In genomic region chr17:43401293-43401692, GRCh38 we compare ENCODE assay signal across 9 cellular contexts. TPM values are rescaled to one million over a fixed set of nuclear protein-coding genes. Genes with fewer than 3 reads are reported as not detected.
DNase-seq lines count a peak whose midpoint lies in the region; ATAC-seq and TF ChIP-seq lines count a peak whose summit lies in the region.
"Had no signal": no experiment of that assay in that cellular context is flagged by ENCODE, and none has a peak within 500 bp of the region (broad histone marks: within the 10 kb centered on the region; RNA-seq: fewer than 3 reads in every experiment).

No MANE protein-coding gene starts in this region.

- peaks cover 44% of the 10 kb centered on the region for H3K4me1 Mint-ChIP-seq in activated naive CD4-positive, alpha-beta T cell treated with anti-CD3 and anti-CD28 coated beads, Interleukin-2, amount 10 ng/mL, durations not matched to agents 7 days and 5 days

- H3K36me3 Mint-ChIP-seq in activated naive CD4-positive, alpha-beta T cell treated with anti-CD3 and anti-CD28 coated beads, Interleukin-2, amount 10 ng/mL, durations not matched to agents 7 days and 5 days, result peaks cover 1% of the 10 kb centered on the region

- no peaks in the 10 kb centered on the region for H3K9me3 Mint-ChIP-seq in activated naive CD4-positive, alpha-beta T cell treated with anti-CD3 and anti-CD28 coated beads, Interleukin-2, amount 10 ng/mL, durations not matched to agents 7 days and 5 days

- ATAC-seq in lower lobe of right lung, result peak in 1 of 2 donors; percentile 57
- ATAC-seq in GM18498 (IDR thresholded peaks at IDR 0.05; ENCODE audit: unreplicated experiment), result no peak

- peaks cover 42% of the 10 kb centered on the region for H3K79me2 ChIP-seq in mammary epithelial cell (ENCODE audit: insufficient read depth, low read length)

- H3K4me2 ChIP-seq in mammary epithelial cell (ENCODE audit: insufficient read depth, low read depth, low read length), result peak overlapping the region; percentile 99

- in situ Hi-C loops in mammary epithelial cell (cut with MboI; ENCODE audit: low sequenced_read_pairs in 2 of 2), result loop anchor here (5.0 kb wide), 2 partner anchors 66 to 71 kb away; no protein-coding TSS in a partner anchor

- DNase-seq in left ventricle myocardium inferior, result no peak
- DNase-seq in cardiac septum (ENCODE audit: low spot score), result no peak
- DNase-seq in mammary epithelial cell, result peak; percentile 93
- DNase-seq in lower lobe of right lung, result no peak
- DNase-seq in vagina (ENCODE audit: extremely low spot score in 2 of 2), result no peak
- no peak for DNase-seq in SKM-1 (lab: John Stamatoyannopoulos, UW; ENCODE audit: unreplicated experiment)
- no peak for DNase-seq in activated naive CD4-positive, alpha-beta T cell treated with anti-CD3 and anti-CD28 coated beads, Interleukin-2, amount 10 ng/mL, durations not matched to agents 7 days and 5 days
- DNase-seq: trophoblast cell had no signal

- no peak overlapping the region for H2AFZ ChIP-seq in mammary epithelial cell (ENCODE audit: low read depth, low read length)

- H3K27me3 Mint-ChIP-seq in activated naive CD4-positive, alpha-beta T cell treated with anti-CD3 and anti-CD28 coated beads, Interleukin-2, amount 10 ng/mL, durations not matched to agents 7 days and 5 days, result no peaks in the 10 kb centered on the region

- H3K4me3 Mint-ChIP-seq in activated naive CD4-positive, alpha-beta T cell treated with anti-CD3 and anti-CD28 coated beads, Interleukin-2, amount 10 ng/mL, durations not matched to agents 7 days and 5 days, result no peak overlapping the region

- dilution Hi-C loops in mammary epithelial cell (cut with HindIII; ENCODE audit: low sequenced_read_pairs), result no loop called here

- TF ChIP-seq POLR2A in vagina (IDR thresholded peaks at IDR 0.05), result no peak

- intact Hi-C loops in left ventricle myocardium inferior (cut with micrococcal nuclease), result no loop called here
- intact Hi-C loops in cardiac septum (cut with DNase I), result no loop called here
- intact Hi-C loops in mammary epithelial cell (cut with micrococcal nuclease), result loop anchor here (1.0 kb wide), 2 partner anchors 17 to 67 kb away; no protein-coding TSS in a partner anchor
- intact Hi-C loops in lower lobe of right lung (cut with DNase I), result no loop called here
- intact Hi-C loops in vagina (cut with DNase I), result loop anchor here (10.0 kb wide), 1 partner anchor 64 kb away; no protein-coding TSS in a partner anchor

- CTCF ChIA-PET in mammary epithelial cell (lab: Charles Lee; ENCODE audit: low non-redundant PET), result interaction anchor here (1.4 kb wide), 1 partner anchor 83 kb away, joined by 14 read pairs; the partner anchor contains the start of gene DHX8
- CTCF ChIA-PET in activated naive CD4-positive, alpha-beta T cell treated with anti-CD3 and anti-CD28 coated beads, Interleukin-2, amount 10 ng/mL, durations not matched to agents 7 days and 5 days (lab: Charles Lee), result interaction anchor here (0.7 kb wide), 1 partner anchor 84 kb away, joined by 3 read pairs; no protein-coding TSS in a partner anchor

- H3K9ac ChIP-seq in mammary epithelial cell (ENCODE audit: insufficient read depth, low read length), result peak overlapping the region; percentile 38

- H3K27ac ChIP-seq in left ventricle myocardium inferior (replicated peaks), result peak overlapping the region; percentile 28
- H3K27ac ChIP-seq in mammary epithelial cell (ENCODE audit: insufficient read depth, low read depth, low read length), result peak overlapping the region; percentile 64
- H3K27ac ChIP-seq in lower lobe of right lung, result peak overlapping the region; percentile 20
- H3K27ac ChIP-seq in vagina, result peak overlapping the region; percentile 96

- no peaks in the 10 kb centered on the region for H4K20me1 ChIP-seq in mammary epithelial cell (ENCODE audit: insufficient read depth, low read length)

- WGBS in mammary epithelial cell (ENCODE audit: low coverage, missing lambda C conversion rate), result 0% methylated on average over 2 of the region's 2 CpGs

- BruUV-seq in mammary epithelial cell (replicated peaks; lab: Mats Ljungman, UMichigan), result no TSS peak

- peak overlapping the region; percentile 84 for H3K4me3 ChIP-seq in left ventricle myocardium inferior
- H3K4me3 ChIP-seq in mammary epithelial cell (replicated peaks in 1 of 3; ENCODE audit: insufficient read depth in 1 of 3, low read depth in 2 of 3, low read length in 3 of 3), result peak overlapping the region; percentile 73 to 96 (median 82)
- H3K4me3 ChIP-seq in lower lobe of right lung, result peak overlapping the region; percentile 73
- peak overlapping the region; percentile 85 to 96 for H3K4me3 ChIP-seq in vagina

- H3K27me3 ChIP-seq in left ventricle myocardium inferior (ENCODE audit: low read depth) (no peaks in the 10 kb centered on the region), mammary epithelial cell (ENCODE audit: insufficient read depth, low read length) (no peaks in the 10 kb centered on the region), lower lobe of right lung (ENCODE audit: low read depth) (no peaks in the 10 kb centered on the region), vagina (no peaks in the 10 kb centered on the region)

- no peak for TF ChIP-seq CTCF in left ventricle myocardium inferior (IDR thresholded peaks at IDR 0.05; ENCODE audit: borderline replicate concordance)
- TF ChIP-seq CTCF in mammary epithelial cell (conservative IDR thresholded peaks at IDR 0.05 in 1 of 2, IDR thresholded peaks at IDR 0.05 in 1 of 2; ENCODE audit: extremely low read depth in 1 of 2, insufficient read depth in 1 of 2, low read depth in 1 of 2, low read length in 2 of 2), result no peak
- TF ChIP-seq CTCF in lower lobe of right lung (IDR thresholded peaks at IDR 0.05), result no peak
- no peak for TF ChIP-seq CTCF in vagina (IDR thresholded peaks at IDR 0.05)

- peaks cover 65% of the 10 kb centered on the region for H3K4me1 ChIP-seq in left ventricle myocardium inferior
- peaks cover 36% of the 10 kb centered on the region for H3K4me1 ChIP-seq in mammary epithelial cell (ENCODE audit: insufficient read depth, low read length)
- peaks cover 31% of the 10 kb centered on the region for H3K4me1 ChIP-seq in lower lobe of right lung
- peaks cover 41% of the 10 kb centered on the region for H3K4me1 ChIP-seq in vagina

- H3K27ac Mint-ChIP-seq in activated naive CD4-positive, alpha-beta T cell treated with anti-CD3 and anti-CD28 coated beads, Interleukin-2, amount 10 ng/mL, durations not matched to agents 7 days and 5 days, result no peak overlapping the region

- H3K9me3 ChIP-seq in left ventricle myocardium inferior (replicated peaks) (no peaks in the 10 kb centered on the region), mammary epithelial cell (replicated peaks; ENCODE audit: insufficient read depth, low read length) (no peaks in the 10 kb centered on the region), lower lobe of right lung (no peaks in the 10 kb centered on the region), vagina (no peaks in the 10 kb centered on the region)

- H3K36me3 ChIP-seq in left ventricle myocardium inferior (no peaks in the 10 kb centered on the region), mammary epithelial cell (ENCODE audit: insufficient read depth, low read length) (no peaks in the 10 kb centered on the region), lower lobe of right lung (no peaks in the 10 kb centered on the region), vagina (no peaks in the 10 kb centered on the region)

RNA-seq across cellular contexts. Expression of gene ARL4D, which starts 2.5 kb away (rescaled TPM):
- total RNA-seq in left ventricle myocardium inferior (7.1 TPM), cardiac septum (4.4 TPM), mammary epithelial cell (100 to 1,000 TPM in 1 of 2 donors, 10 to 100 TPM in 1; 59.1 to 112 TPM), lower lobe of right lung (12.9 TPM), vagina (35.6 TPM)
- 43.2 TPM for polyA plus RNA-seq in mammary epithelial cell
- 43.4 TPM for polyA minus RNA-seq in mammary epithelial cell

Comparison
In these comparisons a context has a peak if more than half of its experiments do, and no peak if none do; other contexts are left out.
1. H3K27ac ChIP-seq: peak in every context shown above with its lines; median percentile 96 in vagina; 64 in mammary epithelial cell; 28 in left ventricle myocardium inferior; 20 in lower lobe of right lung.
2. intact Hi-C loops: an anchor here in mammary epithelial cell (1.0 kb wide) and vagina (10.0 kb wide); none called in left ventricle myocardium inferior, cardiac septum and lower lobe of right lung.